19 cellular contexts compared by ENCODE assay signal in the genomic region with DNA sequence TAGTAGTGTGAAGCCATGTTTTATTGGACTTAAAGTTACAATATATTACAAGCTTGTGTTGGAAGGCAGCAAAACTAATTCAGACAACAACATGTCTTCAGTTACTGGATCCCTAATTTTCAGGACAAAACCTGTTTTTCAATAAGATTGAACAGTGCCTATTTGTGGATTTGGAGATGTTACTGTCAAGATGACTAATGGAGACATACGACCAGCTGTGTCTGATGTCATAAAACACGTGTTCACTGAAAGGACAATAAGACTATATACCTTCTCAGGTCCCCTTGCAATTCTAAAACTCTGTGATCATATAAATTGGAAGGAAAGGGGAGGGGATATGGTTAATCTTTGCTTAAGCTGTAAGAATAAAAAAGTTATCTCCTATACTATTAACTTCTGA. TPM values are rescaled to one million over a fixed set of nuclear protein-coding genes. Genes with fewer than 3 reads are reported as not detected.
A peak's percentile ranks its signal among the peaks of the same experiment; 100 is the strongest.
DNase-seq lines count a peak whose midpoint lies in the region; ATAC-seq, FAIRE-seq and TF ChIP-seq lines count a peak whose summit lies in the region.
"Had no signal": no experiment of that assay in that cellular context is flagged by ENCODE, and none has a peak within 500 bp of the region (broad histone marks: within the 10 kb centered on the region; RNA-seq: fewer than 3 reads in every experiment).

No MANE protein-coding gene starts in this region.

- intact Hi-C loops in activated CD4-positive, alpha-beta T cell treated with anti-CD3 and anti-CD28 coated beads, Interleukin-2, amount 10 ng/mL, durations not matched to agents 24 days and 14 days (cut with micrococcal nuclease) = no loop called here
- intact Hi-C loops in ovary (cut with DNase I) = no loop called here

- H3K27ac Mint-ChIP-seq in activated CD4-positive, alpha-beta T cell treated with anti-CD3 and anti-CD28 coated beads, Interleukin-2, amount 10 ng/mL, durations not matched to agents 24 days and 14 days = peak overlapping the region; percentile 64
- peak overlapping the region; percentile 11 for H3K27ac Mint-ChIP-seq in activated naive CD8-positive, alpha-beta T cell treated with anti-CD3 and anti-CD28 coated beads for 36 hours
- peak overlapping the region; percentile 53 for H3K27ac Mint-ChIP-seq in nephron progenitor cell

- no peak for DNase-seq in activated CD4-positive, alpha-beta T cell treated with anti-CD3 and anti-CD28 coated beads, Interleukin-2, amount 10 ng/mL, durations not matched to agents 24 days and 14 days
- DNase-seq in activated CD4-positive, alpha-beta T cell treated with anti-CD3 and anti-CD28 coated beads, Interleukin-2, amount 50 U/mL, for 1 hour = no peak
- DNase-seq in GM12891 (ENCODE audit: insufficient read length, low spot score) = no peak
- no peak for DNase-seq in activated naive CD8-positive, alpha-beta T cell treated with anti-CD3 and anti-CD28 coated beads for 36 hours
- DNase-seq in nephron progenitor cell = no peak
- DNase-seq in ovary = no peak
- no peak for DNase-seq in activated CD8-positive, alpha-beta memory T cell treated with anti-CD3 and anti-CD28 coated beads for 24 hours
- DNase-seq: activated CD4-positive, alpha-beta T cell treated with anti-CD3 and anti-CD28 coated beads, Interleukin-2, amount 50 U/mL, for 48 hours; brain microvascular endothelial cell; left ventricle myocardium superior; NCI-H1436 treated with DMSO at 0.1 percent for 48 hours; NCI-H748 treated with DMSO at 0.1 percent for 48 hours; right cardiac atrium; Right ventricle myocardium superior had no signal

- no peak overlapping the region for H3K4me3 Mint-ChIP-seq in activated CD4-positive, alpha-beta T cell treated with anti-CD3 and anti-CD28 coated beads, Interleukin-2, amount 10 ng/mL, durations not matched to agents 24 days and 14 days
- no peak overlapping the region for H3K4me3 Mint-ChIP-seq in activated naive CD8-positive, alpha-beta T cell treated with anti-CD3 and anti-CD28 coated beads for 36 hours
- no peak overlapping the region for H3K4me3 Mint-ChIP-seq in nephron progenitor cell

- FAIRE-seq in GM12891 (lab: Jason Lieb, UNC) = peak; percentile 48
- FAIRE-seq: A549 had no signal

- no peaks in the 10 kb centered on the region for H3K36me3 ChIP-seq in ovary
- H3K36me3 ChIP-seq: brain microvascular endothelial cell, thoracic aorta had no signal

- H3K4me3 ChIP-seq in ovary = no peak overlapping the region
- H3K4me3 ChIP-seq: A549, coronary artery, thoracic aorta had no signal

- WGBS in ovary, 3 donors = 65 to 71% (median 66%) methylated on average over 2 of the region's 2 CpGs

- no peak overlapping the region for H3K27ac ChIP-seq in ovary
- H3K27ac ChIP-seq: A549, brain microvascular endothelial cell, coronary artery, HL-60, thoracic aorta had no signal

- H3K4me1 Mint-ChIP-seq in activated CD4-positive, alpha-beta T cell treated with anti-CD3 and anti-CD28 coated beads, Interleukin-2, amount 10 ng/mL, durations not matched to agents 24 days and 14 days = peaks cover 10% of the 10 kb centered on the region
- peaks cover 24% of the 10 kb centered on the region for H3K4me1 Mint-ChIP-seq in activated naive CD8-positive, alpha-beta T cell treated with anti-CD3 and anti-CD28 coated beads for 36 hours
- H3K4me1 Mint-ChIP-seq in nephron progenitor cell = no peaks in the 10 kb centered on the region

- H3K36me3 Mint-ChIP-seq in activated CD4-positive, alpha-beta T cell treated with anti-CD3 and anti-CD28 coated beads, Interleukin-2, amount 10 ng/mL, durations not matched to agents 24 days and 14 days (ENCODE audit: low read depth) = peaks cover 31% of the 10 kb centered on the region
- peaks cover 37% of the 10 kb centered on the region for H3K36me3 Mint-ChIP-seq in activated naive CD8-positive, alpha-beta T cell treated with anti-CD3 and anti-CD28 coated beads for 36 hours
- H3K36me3 Mint-ChIP-seq in nephron progenitor cell (ENCODE audit: low read depth) = peaks cover 56% of the 10 kb centered on the region

- no peak for TF ChIP-seq CTCF in nephron progenitor cell (IDR thresholded peaks at IDR 0.05)
- no peak for TF ChIP-seq CTCF in ovary (IDR thresholded peaks at IDR 0.05)

- H3K27me3 ChIP-seq in ovary = no peaks in the 10 kb centered on the region
- H3K27me3 ChIP-seq: brain microvascular endothelial cell had no signal

- no peaks in the 10 kb centered on the region for H3K9me3 Mint-ChIP-seq in activated CD4-positive, alpha-beta T cell treated with anti-CD3 and anti-CD28 coated beads, Interleukin-2, amount 10 ng/mL, durations not matched to agents 24 days and 14 days
- H3K9me3 Mint-ChIP-seq in activated naive CD8-positive, alpha-beta T cell treated with anti-CD3 and anti-CD28 coated beads for 36 hours = peaks cover 4% of the 10 kb centered on the region
- H3K9me3 Mint-ChIP-seq in nephron progenitor cell = peaks cover 6% of the 10 kb centered on the region

- no peaks in the 10 kb centered on the region for H3K9me3 ChIP-seq in ovary
- H3K9me3 ChIP-seq: A549, thoracic aorta had no signal

- TF ChIP-seq EP300 in ovary (IDR thresholded peaks at IDR 0.05) = no peak

- TF ChIP-seq POLR2A in GM12891 (IDR thresholded peaks at IDR 0.05; ENCODE audit: low read depth, low read length) (no peak), ovary (IDR thresholded peaks at IDR 0.05) (no peak)

- no peak for ATAC-seq in HG02610 (IDR thresholded peaks at IDR 0.05; ENCODE audit: unreplicated experiment)
- ATAC-seq: A549, left ventricle myocardium superior, right cardiac atrium had no signal

- H3K27me3 Mint-ChIP-seq in activated CD4-positive, alpha-beta T cell treated with anti-CD3 and anti-CD28 coated beads, Interleukin-2, amount 10 ng/mL, durations not matched to agents 24 days and 14 days = no peaks in the 10 kb centered on the region
- H3K27me3 Mint-ChIP-seq in activated naive CD8-positive, alpha-beta T cell treated with anti-CD3 and anti-CD28 coated beads for 36 hours = no peaks in the 10 kb centered on the region
- no peaks in the 10 kb centered on the region for H3K27me3 Mint-ChIP-seq in nephron progenitor cell (ENCODE audit: low read depth, poor library complexity)

- no peaks in the 10 kb centered on the region for H3K4me1 ChIP-seq in ovary (ENCODE audit: insufficient read depth)
- H3K4me1 ChIP-seq: A549 had no signal

TF ChIP-seq in GM12891, 5 proteins besides CTCF, POLR2A, EP300 and RAD21:
- TF ChIP-seq SPI1 (IDR thresholded peaks at IDR 0.05; ENCODE audit: low read depth, low read length) (no peak), POU2F2 (IDR thresholded peaks at IDR 0.05; ENCODE audit: low read depth, low read length) (no peak), POLR2AphosphoS5 (IDR thresholded peaks at IDR 0.05; ENCODE audit: low read depth, low read length) (no peak), PAX5 (IDR thresholded peaks at IDR 0.05; ENCODE audit: insufficient read depth, low read length, severe bottlenecking) (no peak), TAF1 (IDR thresholded peaks at IDR 0.05; ENCODE audit: low read depth, low read length) (no peak)
TF ChIP-seq in GM12891: peak in this region for 0.

RNA-seq across cellular contexts. Expression of gene METTL21A, which starts 21.7 kb away (rescaled TPM):
- 37.9 and 42.6 TPM in 2 replicates for total RNA-seq in activated CD4-positive, alpha-beta T cell treated with anti-CD3 and anti-CD28 coated beads, Interleukin-2, amount 10 ng/mL, durations not matched to agents 24 days and 14 days
- 10.2 TPM for polyA plus RNA-seq in GM12891 (2012; ENCODE audit: low read depth, missing spikeins)
- total RNA-seq in activated naive CD8-positive, alpha-beta T cell treated with anti-CD3 and anti-CD28 coated beads for 36 hours = 10 to 100 TPM; 33.7 to 39.2 TPM
- 10 to 100 TPM in 5 of 7 donors, 1 to 10 TPM in 2; 8.3 to 32.9 (median 11.2) TPM for total RNA-seq in ovary
- 10 to 100 TPM; 12.2 to 16.7 TPM for polyA plus RNA-seq in ovary

Comparison
In these comparisons a context has a peak if more than half of its experiments do, and no peak if none do; other contexts are left out.
1. H3K27ac Mint-ChIP-seq: peak in every context shown above with its lines; median percentile 64 in activated CD4-positive, alpha-beta T cell treated with anti-CD3 and anti-CD28 coated beads, Interleukin-2, amount 10 ng/mL, durations not matched to agents 24 days and 14 days; 53 in nephron progenitor cell; 11 in activated naive CD8-positive, alpha-beta T cell treated with anti-CD3 and anti-CD28 coated beads for 36 hours.